Comparison of ENCODE assay signal across 28 cellular contexts in the genomic region with DNA sequence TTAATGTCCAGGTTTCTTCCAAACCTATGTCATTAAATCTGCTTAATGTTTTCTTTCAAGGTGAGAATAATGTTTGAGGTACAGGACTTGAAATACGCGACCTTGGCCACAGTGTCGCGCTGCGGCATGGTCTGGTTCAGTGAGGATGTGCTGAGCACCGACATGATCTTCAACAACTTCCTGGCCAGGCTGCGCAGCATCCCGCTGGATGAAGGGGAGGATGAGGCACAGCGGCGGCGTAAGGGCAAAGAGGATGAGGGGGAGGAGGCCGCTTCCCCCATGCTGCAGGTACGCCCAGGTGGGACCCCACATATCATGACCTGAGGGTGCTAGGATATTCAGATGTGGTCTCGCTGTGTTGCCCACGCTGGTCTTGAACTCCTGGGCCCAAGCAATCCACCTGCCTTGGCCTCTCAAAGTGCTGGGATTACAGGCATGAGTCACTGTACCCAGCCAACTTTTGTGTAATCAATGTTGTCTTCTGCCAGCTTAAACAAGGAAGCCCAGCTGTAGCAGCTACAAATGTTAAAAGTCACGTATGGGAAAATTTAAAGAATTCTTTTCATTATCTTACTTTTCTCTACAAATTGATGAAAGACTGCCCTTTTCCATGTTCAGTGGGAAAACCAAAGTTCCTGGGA.
"Had no signal": no experiment of that assay in that cellular context is flagged by ENCODE, and none has a peak within 500 bp of the region (broad histone marks: within the 10 kb centered on the region; RNA-seq: fewer than 3 reads in every experiment).

No MANE protein-coding gene starts in this region.

- H3K4me1 ChIP-seq: colonic mucosa, heart right ventricle, left lung, lower lobe of right lung, neural progenitor cell, parathyroid adenoma, spleen, tibial nerve had no signal

- DNase-seq: activated CD4-positive, alpha-beta memory T cell treated with anti-CD3 and anti-CD28 coated beads for 36 hours; activated CD4-positive, alpha-beta T cell treated with anti-CD3 and anti-CD28 coated beads, Interleukin-2, amount 10 ng/mL, durations not matched to agents 24 days and 14 days; activated CD4-positive, CD25-positive, alpha-beta regulatory T cell treated with anti-CD3 and anti-CD28 coated beads, Interleukin-2, amount 50 U/mL, for 72 hours; activated naive CD4-positive, alpha-beta T cell; activated naive CD8-positive, alpha-beta T cell treated with anti-CD3 and anti-CD28 coated beads for 36 hours; activated T-cell treated with anti-CD3 and anti-CD28 coated beads, Interleukin-2, amount 50 U/mL, for 48 hours; amniotic stem cell; colonic mucosa; effector CD8-positive, alpha-beta T cell; erythroblast; foreskin melanocyte; heart right ventricle; lower lobe of right lung; mesenchymal stem cell; natural killer cell; occipital lobe; spleen; stimulated activated naive CD4-positive, alpha-beta T cell treated with Interleukin-2 at 50 U/mL for 16 hours; T-helper 17 cell; T1000 had no signal

- H3K4me3 ChIP-seq: colonic mucosa, heart right ventricle, left lung, lower lobe of right lung, neural progenitor cell, spleen, tibial nerve had no signal

- FAIRE-seq: bronchial epithelial cell, endometrium, islet of Langerhans had no signal

- H3K27me3 ChIP-seq: colonic mucosa, heart right ventricle, left lung, neural progenitor cell, spleen, tibial nerve had no signal

- H3K27ac ChIP-seq: colonic mucosa, heart right ventricle, left lung, lower lobe of right lung, neural progenitor cell, parathyroid adenoma, spleen, tibial nerve had no signal

- H3K9me3 ChIP-seq: colonic mucosa, heart right ventricle, left lung, lower lobe of right lung, spleen, tibial nerve had no signal

- H3K4me2 ChIP-seq: neural progenitor cell had no signal

- ATAC-seq: heart right ventricle, left lung, lower lobe of right lung, natural killer cell, right cardiac atrium, T-helper 17 cell had no signal

- H3K9ac ChIP-seq: neural progenitor cell, parathyroid adenoma had no signal

- H2AFZ ChIP-seq: neural progenitor cell, parathyroid adenoma had no signal
